In genomic region chr6:18101873-18102272, GRCh38 we compare ENCODE assay signal across 20 cellular contexts.
"Had no signal": no experiment of that assay in that cellular context is flagged by ENCODE, and none has a peak within 500 bp of the region (broad histone marks: within the 10 kb centered on the region; RNA-seq: fewer than 3 reads in every experiment).

No MANE protein-coding gene starts in this region.

- H3K36me3 ChIP-seq: esophagus muscularis mucosa, gastrocnemius medialis, heart right ventricle, stomach, thyroid gland, upper lobe of left lung, uterus had no signal

- H3K9me3 ChIP-seq: gastrocnemius medialis, thyroid gland, upper lobe of left lung, uterus had no signal

- DNase-seq: effector memory CD8-positive, alpha-beta T cell; gastrocnemius medialis; heart right ventricle; hypothalamus; kidney glomerular epithelial cell; mesendoderm; naive B cell; occipital lobe; small intestine; stimulated activated CD4-positive, alpha-beta T cell treated with anti-CD3 and anti-CD28 coated beads, Interleukin-12 subunit alpha, Interleukin-12 subunit beta, amount 100 ng/mL, for 4 hours; stimulated activated naive CD4-positive, alpha-beta T cell; stomach; upper lobe of left lung; uterus had no signal

- H3K27ac ChIP-seq: epithelial cell of prostate, esophagus muscularis mucosa, heart right ventricle, parathyroid adenoma, stomach, thyroid gland, upper lobe of left lung, uterus had no signal

- H3K27me3 ChIP-seq: esophagus muscularis mucosa, gastrocnemius medialis, heart right ventricle, stomach, thyroid gland, upper lobe of left lung, uterus had no signal

- H3K4me3 ChIP-seq: esophagus muscularis mucosa, heart right ventricle, stomach, thyroid gland, upper lobe of left lung, uterus had no signal

- H3K4me1 ChIP-seq: esophagus muscularis mucosa, parathyroid adenoma, stomach, upper lobe of left lung, uterus had no signal

- FAIRE-seq: islet of Langerhans, small intestine had no signal

- ATAC-seq: effector memory CD8-positive, alpha-beta T cell; heart right ventricle; sciatic nerve had no signal
